Comparison of ENCODE assay signal across 10 cellular contexts in genomic region chr11:29518389-29519174, GRCh38.
DNase-seq lines count a peak whose midpoint lies in the region; ATAC-seq and TF ChIP-seq lines count a peak whose summit lies in the region.
"Had no signal": no experiment of that assay in that cellular context is flagged by ENCODE, and none has a peak within 500 bp of the region (broad histone marks: within the 10 kb centered on the region; RNA-seq: fewer than 3 reads in every experiment).

No MANE protein-coding gene starts in this region.

- H3K79me2 ChIP-seq in SU-DHL-6 (ENCODE audit: insufficient read depth, low read length) (no peaks in the 10 kb centered on the region), mesendoderm (ENCODE audit: control insufficient read depth, insufficient read depth, low read length) (no peaks in the 10 kb centered on the region)

- no peak overlapping the region for H2AK5ac ChIP-seq in mesendoderm (ENCODE audit: low read length)

- H3K79me1 ChIP-seq in mesendoderm (ENCODE audit: low read length) = no peaks in the 10 kb centered on the region

- no peaks in the 10 kb centered on the region for H3K9me2 ChIP-seq in SU-DHL-6 (replicated peaks; ENCODE audit: insufficient read depth, low read length)

- no peaks in the 10 kb centered on the region for H3K36me3 ChIP-seq in SU-DHL-6 (ENCODE audit: low read length)
- H3K36me3 ChIP-seq in mesendoderm (ENCODE audit: control insufficient read depth, insufficient read depth, low read length) = no peaks in the 10 kb centered on the region

- peak; percentile 16 for TF ChIP-seq CTCF in SU-DHL-6 (IDR thresholded peaks at IDR 0.05; ENCODE audit: insufficient read depth, low read length, poor library complexity, severe bottlenecking)

- no peak overlapping the region for H3K23ac ChIP-seq in mesendoderm (ENCODE audit: low read length)

- ATAC-seq in GM18502 (IDR thresholded peaks at IDR 0.05; ENCODE audit: poor library complexity, unreplicated experiment) = peak; percentile 54
- ATAC-seq in GM21528 (IDR thresholded peaks at IDR 0.05; ENCODE audit: low FRiP score, unreplicated experiment) = no peak
- ATAC-seq: activated T-cell treated with anti-CD3 and anti-CD28 coated beads, Interleukin-2, amount 50 U/mL, for 4 hours had no signal

- H3K27me3 ChIP-seq in SU-DHL-6 (ENCODE audit: low read length) (no peaks in the 10 kb centered on the region), mesendoderm (ENCODE audit: insufficient read depth, low read length, poor library complexity) (no peaks in the 10 kb centered on the region)

- H3F3A ChIP-seq in SU-DHL-6 (ENCODE audit: insufficient read depth) = no peaks in the 10 kb centered on the region

- no peak overlapping the region for H4K8ac ChIP-seq in mesendoderm (ENCODE audit: low read depth, low read length)

- no peak overlapping the region for H3K56ac ChIP-seq in mesendoderm (ENCODE audit: low read length)

- no peak overlapping the region for H3K18ac ChIP-seq in mesendoderm (ENCODE audit: low read length)

- DNase-seq in HPDE6-E6E7 (ENCODE audit: extremely low spot score) = peak; percentile 4
- DNase-seq in mesendoderm = peak; percentile 37
- no peak for DNase-seq in stimulated activated CD8-positive, alpha-beta memory T cell treated with anti-CD3 and anti-CD28 coated beads, Interleukin-4, amount 100 ng/mL, for 48 hours
- no peak for DNase-seq in SHP77 treated with DMSO at 0.1 percent for 48 hours (lab: John Stamatoyannopoulos, UW)
- no peak for DNase-seq in cerebellar nuclear complex (lab: John Stamatoyannopoulos, UW)
- DNase-seq: activated T-cell treated with anti-CD3 and anti-CD28 coated beads, Interleukin-2, amount 50 U/mL, for 4 hours; stimulated activated CD4-positive, alpha-beta T cell treated with anti-CD3 and anti-CD28 coated beads, Interleukin-4, amount 100 ng/mL, for 1 hour had no signal

- H2BK15ac ChIP-seq in mesendoderm (replicated peaks; ENCODE audit: low read depth) = no peak overlapping the region

- H3K4ac ChIP-seq in mesendoderm (ENCODE audit: low read depth, low read length) = no peak overlapping the region

- H3K27ac ChIP-seq in SU-DHL-6 (ENCODE audit: low read depth, low read length) (peak overlapping the region; percentile 61), mesendoderm (ENCODE audit: low read depth, low read length) (no peak overlapping the region)

- H3K9ac ChIP-seq in SU-DHL-6 (ENCODE audit: low read length) (no peak overlapping the region), mesendoderm (ENCODE audit: low read length) (no peak overlapping the region)

- peaks cover 6% of the 10 kb centered on the region; the same call in 1 of the 2 replicates for H3K9me3 ChIP-seq in SU-DHL-6 (ENCODE audit: insufficient read depth, low read length)

- H4K20me1 ChIP-seq in SU-DHL-6 (ENCODE audit: low read depth, low read length) = no peaks in the 10 kb centered on the region

- no peak overlapping the region for H2BK5ac ChIP-seq in mesendoderm (ENCODE audit: low read length)

- H2BK120ac ChIP-seq in mesendoderm (ENCODE audit: low read depth, low read length) = no peak overlapping the region

- H3K4me2 ChIP-seq in SU-DHL-6 (ENCODE audit: low read depth, low read length, poor library complexity, severe bottlenecking) (peak overlapping the region; percentile 40), mesendoderm (ENCODE audit: low read length) (no peak overlapping the region)

- H3K4me3 ChIP-seq in SU-DHL-6 (ENCODE audit: insufficient read depth, low read length, poor library complexity, severe bottlenecking) (no peak overlapping the region), mesendoderm (ENCODE audit: low read length) (no peak overlapping the region)

- no CpG with 5 or more reads among the region's 5 CpGs for WGBS in mesendoderm (ENCODE audit: extremely low coverage, insufficient coverage, low lambda C conversion rate)

- peak overlapping the region; percentile 5 for H2AFZ ChIP-seq in SU-DHL-6 (ENCODE audit: low read depth, low read length, severe bottlenecking)

- no peaks in the 10 kb centered on the region for H3K4me1 ChIP-seq in mesendoderm (ENCODE audit: control insufficient read depth, low read depth, low read length)

- H4K5ac ChIP-seq in mesendoderm (ENCODE audit: low read length) = no peak overlapping the region

Comparison
In these comparisons a context has a peak if more than half of its experiments do, and no peak if none do; other contexts are left out.
1. DNase-seq: peak in HPDE6-E6E7 (single experiment) and mesendoderm (single experiment); none in stimulated activated CD8-positive, alpha-beta memory T cell treated with anti-CD3 and anti-CD28 coated beads, Interleukin-4, amount 100 ng/mL, for 48 hours (single experiment), SHP77 treated with DMSO at 0.1 percent for 48 hours (single experiment) and cerebellar nuclear complex (0 of 2).